ENCODE assay signal across 18 cellular contexts in genomic region chr10:80122746-80123145, GRCh38. TPM values are rescaled to one million over a fixed set of nuclear protein-coding genes. Genes with fewer than 3 reads are reported as not detected.
"Had no signal": no experiment of that assay in that cellular context is flagged by ENCODE, and none has a peak within 500 bp of the region (broad histone marks: within the 10 kb centered on the region; RNA-seq: fewer than 3 reads in every experiment).

No MANE protein-coding gene starts in this region.

- H3K36me3 ChIP-seq: prostate gland, right lobe of liver, thoracic aorta, uterus had no signal

- H3K9me3 Mint-ChIP-seq: activated naive CD8-positive, alpha-beta T cell treated with anti-CD3 and anti-CD28 coated beads, Interleukin-2, amount 10 ng/mL, durations not matched to agents 7 days and 5 days; nephron; stimulated activated naive CD8-positive, alpha-beta T cell treated with anti-CD3 and anti-CD28 coated beads, Interleukin-15, amount 100 ng/mL, for 72 hours; T-cell had no signal

- DNase-seq: activated CD4-positive, CD25-positive, alpha-beta regulatory T cell treated with anti-CD3 and anti-CD28 coated beads, Interleukin-2, amount 50 U/mL, for 72 hours; activated naive CD4-positive, alpha-beta T cell; activated naive CD8-positive, alpha-beta T cell treated with anti-CD3 and anti-CD28 coated beads, Interleukin-2, amount 10 ng/mL, durations not matched to agents 7 days and 5 days; anterior cingulate cortex; cerebellar nuclear complex; nucleus accumbens; right lobe of liver; stimulated activated CD4-positive, alpha-beta T cell treated with anti-CD3 and anti-CD28 coated beads, Interleukin-1b, Interleukin-23, amount 100 ng/mL, for 48 hours; stimulated activated naive CD8-positive, alpha-beta T cell treated with anti-CD3 and anti-CD28 coated beads, Interleukin-15, amount 100 ng/mL, for 72 hours; T-cell; T-helper 9 cell; uterus had no signal

- H3K27ac Mint-ChIP-seq: activated naive CD8-positive, alpha-beta T cell treated with anti-CD3 and anti-CD28 coated beads, Interleukin-2, amount 10 ng/mL, durations not matched to agents 7 days and 5 days; nephron; stimulated activated naive CD8-positive, alpha-beta T cell treated with anti-CD3 and anti-CD28 coated beads, Interleukin-15, amount 100 ng/mL, for 72 hours; T-cell had no signal

- H3K27ac ChIP-seq: epithelial cell of prostate, prostate gland, right lobe of liver, thoracic aorta, uterus had no signal

- H3K4me1 Mint-ChIP-seq: activated naive CD8-positive, alpha-beta T cell treated with anti-CD3 and anti-CD28 coated beads, Interleukin-2, amount 10 ng/mL, durations not matched to agents 7 days and 5 days; nephron; stimulated activated naive CD8-positive, alpha-beta T cell treated with anti-CD3 and anti-CD28 coated beads, Interleukin-15, amount 100 ng/mL, for 72 hours; T-cell had no signal

- H3K4me3 ChIP-seq: prostate gland, right lobe of liver, thoracic aorta, uterus had no signal

- H3K27me3 ChIP-seq: right lobe of liver, uterus had no signal

- H3K9me3 ChIP-seq: prostate gland, right lobe of liver, thoracic aorta, uterus had no signal

- H3K36me3 Mint-ChIP-seq: activated naive CD8-positive, alpha-beta T cell treated with anti-CD3 and anti-CD28 coated beads, Interleukin-2, amount 10 ng/mL, durations not matched to agents 7 days and 5 days; T-cell had no signal

- H3K4me1 ChIP-seq: prostate gland, right lobe of liver, uterus had no signal

- H3K4me3 Mint-ChIP-seq: activated naive CD8-positive, alpha-beta T cell treated with anti-CD3 and anti-CD28 coated beads, Interleukin-2, amount 10 ng/mL, durations not matched to agents 7 days and 5 days; nephron; stimulated activated naive CD8-positive, alpha-beta T cell treated with anti-CD3 and anti-CD28 coated beads, Interleukin-15, amount 100 ng/mL, for 72 hours; T-cell had no signal

RNA-seq across cellular contexts. Expression of gene PLAC9, which starts 9.8 kb away (rescaled TPM):
- total RNA-seq: activated CD8-positive, alpha-beta memory T cell treated with anti-CD3 and anti-CD28 coated beads for 36 hours; activated naive CD8-positive, alpha-beta T cell treated with anti-CD3 and anti-CD28 coated beads, Interleukin-2, amount 10 ng/mL, durations not matched to agents 7 days and 5 days; kidney epithelial cell; T-cell had no signal
